In genomic region chr2:237256845-237257244, GRCh38 we compare ENCODE assay signal across 15 cellular contexts.
A peak's percentile ranks its signal among the peaks of the same experiment; 100 is the strongest.
DNase-seq lines count a peak whose midpoint lies in the region; ATAC-seq, FAIRE-seq and TF ChIP-seq lines count a peak whose summit lies in the region.
"Had no signal": no experiment of that assay in that cellular context is flagged by ENCODE, and none has a peak within 500 bp of the region (broad histone marks: within the 10 kb centered on the region; RNA-seq: fewer than 3 reads in every experiment).

No MANE protein-coding gene starts in this region.

- DNase-seq in Daoy (ENCODE audit: low read depth) = peak; percentile 77
- DNase-seq in astrocyte (ENCODE audit: low read depth) = peak; percentile 76
- peak; percentile 44 for DNase-seq in left ventricle myocardium inferior
- no peak for DNase-seq in T-helper 1 cell
- no peak for DNase-seq in activated naive CD8-positive, alpha-beta T cell treated with anti-CD3 and anti-CD28 coated beads for 36 hours
- no peak for DNase-seq in NCI-H82 treated with DMSO at 0.1 percent for 48 hours (lab: John Stamatoyannopoulos, UW; ENCODE audit: unreplicated experiment)
- DNase-seq: activated effector memory CD4-positive, alpha-beta T cell treated with Interleukin-2 at 50 U/mL for 16 hours; endodermal cell; NCI-H2081 treated with DMSO at 0.1 percent for 48 hours; SHP77 had no signal

- H3K4me1 ChIP-seq in astrocyte (ENCODE audit: insufficient read depth, low read length) = peaks cover 42% of the 10 kb centered on the region
- peaks cover 19% of the 10 kb centered on the region for H3K4me1 ChIP-seq in left ventricle myocardium inferior
- peaks cover 61% of the 10 kb centered on the region for H3K4me1 ChIP-seq in skeletal muscle satellite cell (ENCODE audit: control insufficient read depth, insufficient read depth, low read length)

- H3K9me3 Mint-ChIP-seq in astrocyte (ENCODE audit: unreplicated experiment) = peaks cover 2% of the 10 kb centered on the region
- H3K9me3 Mint-ChIP-seq in activated naive CD8-positive, alpha-beta T cell treated with anti-CD3 and anti-CD28 coated beads for 36 hours = no peaks in the 10 kb centered on the region
- H3K9me3 Mint-ChIP-seq: endodermal cell had no signal

- H3K27ac Mint-ChIP-seq in astrocyte (ENCODE audit: unreplicated experiment) = peak overlapping the region; percentile 91
- no peak overlapping the region for H3K27ac Mint-ChIP-seq in activated naive CD8-positive, alpha-beta T cell treated with anti-CD3 and anti-CD28 coated beads for 36 hours
- H3K27ac Mint-ChIP-seq: endodermal cell, IgD-negative memory B cell had no signal

- H3K36me3 Mint-ChIP-seq in astrocyte (ENCODE audit: low read depth, unreplicated experiment) = no peaks in the 10 kb centered on the region
- H3K36me3 Mint-ChIP-seq in activated naive CD8-positive, alpha-beta T cell treated with anti-CD3 and anti-CD28 coated beads for 36 hours = no peaks in the 10 kb centered on the region
- H3K36me3 Mint-ChIP-seq: IgD-negative memory B cell had no signal

- no peak overlapping the region for H3K4me3 Mint-ChIP-seq in astrocyte (ENCODE audit: unreplicated experiment)
- H3K4me3 Mint-ChIP-seq in activated naive CD8-positive, alpha-beta T cell treated with anti-CD3 and anti-CD28 coated beads for 36 hours = no peak overlapping the region
- H3K4me3 Mint-ChIP-seq: endodermal cell, IgD-negative memory B cell had no signal

- H3K9me3 ChIP-seq in astrocyte (ENCODE audit: insufficient read depth, low read depth, low read length) (no peaks in the 10 kb centered on the region), left ventricle myocardium inferior (replicated peaks) (no peaks in the 10 kb centered on the region), skeletal muscle satellite cell (replicated peaks; ENCODE audit: low read length) (no peaks in the 10 kb centered on the region)

- FAIRE-seq in astrocyte (lab: Jason Lieb, UNC) = peak; percentile 56

- H3K4me2 ChIP-seq in astrocyte (ENCODE audit: low read length) (no peak overlapping the region), skeletal muscle satellite cell (ENCODE audit: low read length) (peak overlapping the region; percentile 20)

- H4K20me1 ChIP-seq in astrocyte (ENCODE audit: insufficient read depth, low read length) = no peaks in the 10 kb centered on the region

- H3K4me3 ChIP-seq in astrocyte (ENCODE audit: insufficient read depth, low read depth, low read length) (no peak overlapping the region), left ventricle myocardium inferior (no peak overlapping the region), skeletal muscle satellite cell (ENCODE audit: low read length) (no peak overlapping the region)

- H3K27ac ChIP-seq in astrocyte (ENCODE audit: low read depth, low read length) (peak overlapping the region; percentile 94), left ventricle myocardium inferior (replicated peaks) (peak overlapping the region; percentile 69)
- H3K27ac ChIP-seq: C4-2B had no signal

- no peaks in the 10 kb centered on the region for H3K27me3 Mint-ChIP-seq in astrocyte (ENCODE audit: low read depth, unreplicated experiment)
- H3K27me3 Mint-ChIP-seq in activated naive CD8-positive, alpha-beta T cell treated with anti-CD3 and anti-CD28 coated beads for 36 hours = peaks cover 10% of the 10 kb centered on the region

- no peaks in the 10 kb centered on the region for H3K36me3 ChIP-seq in astrocyte (ENCODE audit: insufficient read depth, low read length)
- no peaks in the 10 kb centered on the region for H3K36me3 ChIP-seq in left ventricle myocardium inferior
- H3K36me3 ChIP-seq in skeletal muscle satellite cell (ENCODE audit: insufficient read depth, low read length) = no peaks in the 10 kb centered on the region

- intact Hi-C loops in left ventricle myocardium inferior (cut with micrococcal nuclease) = no loop called here

- H3K4me1 Mint-ChIP-seq in astrocyte (ENCODE audit: low read depth, unreplicated experiment) = peaks cover 66% of the 10 kb centered on the region
- peaks cover 6% of the 10 kb centered on the region for H3K4me1 Mint-ChIP-seq in activated naive CD8-positive, alpha-beta T cell treated with anti-CD3 and anti-CD28 coated beads for 36 hours
- H3K4me1 Mint-ChIP-seq: IgD-negative memory B cell had no signal

- no peaks in the 10 kb centered on the region for H3K79me2 ChIP-seq in astrocyte (ENCODE audit: insufficient read depth, low read length)

- ATAC-seq in HG02938 (IDR thresholded peaks at IDR 0.05; ENCODE audit: unreplicated experiment) = no peak
- ATAC-seq: activated CD4-positive, CD25-positive, alpha-beta regulatory T cell treated with anti-CD3 and anti-CD28 coated beads, Interleukin-2, amount 50 U/mL, for 24 hours had no signal

- TF ChIP-seq CTCF in astrocyte (IDR thresholded peaks at IDR 0.05; ENCODE audit: insufficient read depth, low read depth, low read length) (no peak), left ventricle myocardium inferior (IDR thresholded peaks at IDR 0.05; ENCODE audit: borderline replicate concordance) (no peak)

- H3K9ac ChIP-seq in astrocyte (ENCODE audit: low read length) (peak overlapping the region; percentile 66), skeletal muscle satellite cell (ENCODE audit: low read depth, low read length) (peak overlapping the region; percentile 70)

- no peaks in the 10 kb centered on the region for H3K27me3 ChIP-seq in astrocyte (ENCODE audit: insufficient read depth, low read length)
- H3K27me3 ChIP-seq in left ventricle myocardium inferior (ENCODE audit: low read depth) = no peaks in the 10 kb centered on the region
- no peaks in the 10 kb centered on the region for H3K27me3 ChIP-seq in skeletal muscle satellite cell (ENCODE audit: control insufficient read depth, insufficient read depth, low read length)

- H2AFZ ChIP-seq in astrocyte (ENCODE audit: low read depth, low read length) = no peak overlapping the region

Comparison
In these comparisons a context has a peak if more than half of its experiments do, and no peak if none do; other contexts are left out.
1. DNase-seq: peak in Daoy (single experiment), astrocyte (single experiment) and left ventricle myocardium inferior (single experiment); none in T-helper 1 cell (0 of 5), activated naive CD8-positive, alpha-beta T cell treated with anti-CD3 and anti-CD28 coated beads for 36 hours (single experiment) and NCI-H82 treated with DMSO at 0.1 percent for 48 hours (single experiment).